ENCODE assay signal across 1 cellular context in genomic region chr3:130925628-130926027, GRCh38.
TF ChIP-seq lines count a peak whose summit lies in the region.

No MANE protein-coding gene starts in this region.

TF ChIP-seq in H1, 55 proteins besides CTCF, POLR2A, EP300 and RAD21 (continued from another document):
- TF ChIP-seq CBX5 (IDR thresholded peaks at IDR 0.05; ENCODE audit: low read depth, low read length): no peak
- TF ChIP-seq POU5F1 (IDR thresholded peaks at IDR 0.05; ENCODE audit: low read depth, low read length): no peak
- TF ChIP-seq CHD1 (IDR thresholded peaks at IDR 0.05; ENCODE audit: low read depth, low read length): no peak
- no peak for TF ChIP-seq RNF2 (IDR thresholded peaks at IDR 0.05; ENCODE audit: borderline replicate concordance, low read depth, low read length, missing control alignments, poor library complexity, severe bottlenecking)
- no peak for TF ChIP-seq POLR2AphosphoS5 (IDR thresholded peaks at IDR 0.05; ENCODE audit: low read depth, low read length)
- no peak for TF ChIP-seq TCF12 (IDR thresholded peaks at IDR 0.05; ENCODE audit: low read depth, low read length)
- TF ChIP-seq SP2 (IDR thresholded peaks at IDR 0.05; ENCODE audit: low read length): no peak
- TF ChIP-seq JUN (IDR thresholded peaks at IDR 0.05; ENCODE audit: low read depth, low read length): no peak
- no peak for TF ChIP-seq SIN3A (conservative IDR thresholded peaks at IDR 0.05 in 1 of 2, IDR thresholded peaks at IDR 0.05 in 1 of 2; ENCODE audit: low read depth in 1 of 2, low read length in 2 of 2)
- no peak for TF ChIP-seq HDAC2 (IDR thresholded peaks at IDR 0.05; ENCODE audit: borderline replicate concordance in 1 of 2, low read depth in 2 of 2, low read length in 2 of 2)
- TF ChIP-seq ATF2 (IDR thresholded peaks at IDR 0.05; ENCODE audit: low read length): no peak
